In the genomic region with DNA sequence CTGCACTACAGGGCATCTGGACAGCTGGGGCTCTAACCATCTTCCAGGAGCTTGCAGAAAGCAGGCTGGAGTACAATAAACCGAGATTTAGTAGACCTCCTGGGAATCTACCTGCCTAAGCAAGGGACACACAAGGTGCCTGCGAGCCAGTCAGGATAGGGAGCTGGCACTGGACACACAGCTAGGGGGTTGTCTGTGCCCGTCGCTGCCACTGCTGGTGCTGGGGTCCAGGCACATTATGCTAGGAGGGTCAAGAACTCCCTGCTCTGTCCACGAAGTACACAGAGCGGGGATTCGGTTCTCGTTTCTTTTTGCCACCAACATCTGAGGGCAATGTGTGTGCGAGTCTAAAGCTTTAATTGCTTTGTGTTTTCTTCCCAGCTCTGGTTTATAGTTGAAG, we compare ENCODE assay signal across 1 cellular context.
TF ChIP-seq lines count a peak whose summit lies in the region.

No MANE protein-coding gene starts in this region.

TF ChIP-seq in HEK293T, 16 proteins besides CTCF, POLR2A, EP300 and RAD21:
- TF ChIP-seq CTBP1 (IDR thresholded peaks at IDR 0.05; ENCODE audit: borderline replicate concordance), result no peak
- TF ChIP-seq FOXA1 (IDR thresholded peaks at IDR 0.05), result no peak
- no peak for TF ChIP-seq LEF1 (IDR thresholded peaks at IDR 0.05; ENCODE audit: borderline replicate concordance)
- TF ChIP-seq L3MBTL2 (conservative IDR thresholded peaks at IDR 0.05), result no peak
- TF ChIP-seq HDGF (IDR thresholded peaks at IDR 0.05; ENCODE audit: borderline replicate concordance), result no peak
- TF ChIP-seq BHLHE40 (IDR thresholded peaks at IDR 0.05; ENCODE audit: borderline replicate concordance), result no peak
